ENCODE assay signal across 12 cellular contexts in genomic region chr9:99085949-99086948, GRCh38. TPM values are rescaled to one million over a fixed set of nuclear protein-coding genes. Genes with fewer than 3 reads are reported as not detected.
DNase-seq lines count a peak whose midpoint lies in the region; ATAC-seq and TF ChIP-seq lines count a peak whose summit lies in the region.
"Had no signal": no experiment of that assay in that cellular context is flagged by ENCODE, and none has a peak within 500 bp of the region (broad histone marks: within the 10 kb centered on the region; RNA-seq: fewer than 3 reads in every experiment).

No MANE protein-coding gene starts in this region.

- H3K9me3 ChIP-seq in thoracic aorta: no peaks in the 10 kb centered on the region
- H3K9me3 ChIP-seq: transverse colon had no signal

- peak; percentile 86 for ATAC-seq in thoracic aorta (ENCODE audit: insufficient number of reproducible peaks, low FRiP score, low read depth)
- ATAC-seq in HG03520 (IDR thresholded peaks at IDR 0.05; ENCODE audit: unreplicated experiment): no peak
- ATAC-seq: T-cell had no signal

- H3K36me3 ChIP-seq in thoracic aorta: no peaks in the 10 kb centered on the region
- H3K36me3 ChIP-seq: transverse colon had no signal

- peak; percentile 17 for DNase-seq in SKM-1 treated with dmso at 0.1 percent for 144 hours (lab: John Stamatoyannopoulos, UW; ENCODE audit: unreplicated experiment)
- DNase-seq in SKM-1 (lab: John Stamatoyannopoulos, UW; ENCODE audit: unreplicated experiment): no peak
- peak; percentile 22 for DNase-seq in amniotic stem cell (lab: John Stamatoyannopoulos, UW)
- peak; percentile 64 for DNase-seq in hepatic stellate cell (ENCODE audit: low spot score)
- no peak for DNase-seq in thoracic aorta (ENCODE audit: low spot score)
- DNase-seq in DMS 273 (lab: John Stamatoyannopoulos, UW; ENCODE audit: unreplicated experiment): no peak
- no peak for DNase-seq in globus pallidus (ENCODE audit: low spot score)
- DNase-seq: activated T-cell treated with anti-CD3 and anti-CD28 coated beads, Interleukin-2, amount 50 U/mL, for 1 hour; NCI-H2227 treated with DMSO at 0.1 percent for 48 hours; T-cell; transverse colon had no signal

- H3K4me1 ChIP-seq in thoracic aorta (ENCODE audit: control insufficient read depth in 1 of 2, low read depth in 2 of 2): peaks cover 0 to 19% of the 10 kb centered on the region in 2 donors
- H3K4me1 ChIP-seq: transverse colon had no signal

- H3K27me3 ChIP-seq in thoracic aorta (replicated peaks; ENCODE audit: insufficient read depth): no peaks in the 10 kb centered on the region
- H3K27me3 ChIP-seq: transverse colon had no signal

- H3K27ac ChIP-seq in thoracic aorta: peak overlapping the region; percentile 9 to 54

- H3K4me3 ChIP-seq in thoracic aorta: no peak overlapping the region
- H3K4me3 ChIP-seq: transverse colon had no signal

- no peak for TF ChIP-seq CTCF in thoracic aorta (IDR thresholded peaks at IDR 0.05)

RNA-seq across cellular contexts. Expression of gene TGFBR1, which starts 18.7 kb away (rescaled TPM):
- 10 to 100 TPM; 76.8 to 87.2 TPM for total RNA-seq in thoracic aorta

Comparison
In these comparisons a context has a peak if more than half of its experiments do, and no peak if none do; other contexts are left out.
1. DNase-seq: peak in SKM-1 treated with dmso at 0.1 percent for 144 hours (single experiment), amniotic stem cell (single experiment) and hepatic stellate cell (single experiment); none in SKM-1 (single experiment), thoracic aorta (single experiment), DMS 273 (single experiment) and globus pallidus (single experiment).